ENCODE assay signal across 12 cellular contexts in genomic region chrX:71623105-71623450, GRCh38. TPM values are rescaled to one million over a fixed set of nuclear protein-coding genes. Genes with fewer than 3 reads are reported as not detected.
DNase-seq lines count a peak whose midpoint lies in the region; ATAC-seq and TF ChIP-seq lines count a peak whose summit lies in the region.
"Had no signal": no experiment of that assay in that cellular context is flagged by ENCODE, and none has a peak within 500 bp of the region (broad histone marks: within the 10 kb centered on the region; RNA-seq: fewer than 3 reads in every experiment).

No MANE protein-coding gene starts in this region.

- DNase-seq in SK-N-SH (no peak), left lung (no peak), DMS79 treated with DMSO at 0.1 percent for 48 hours (lab: John Stamatoyannopoulos, UW) (no peak), LoVo (ENCODE audit: low spot score) (no peak)
- DNase-seq in stimulated activated naive B cell treated with anti-CD40 and anti-IgM and Interleukin-4, amounts not matched to agents 10 μg/mL and 1 μg/mL and 100 μg/mL, for 72 hours, result no peak
- DNase-seq: 8988T, amniotic stem cell, NCI-H146 had no signal

- ATAC-seq in SK-N-SH treated with all-trans-retinoic acid at 6 μM for 48 hours, result peak; percentile 43
- ATAC-seq in activated T-helper 17 cell treated with anti-CD3 and anti-CD28 coated beads, Interleukin-2, amount 50 U/mL, for 72 hours (replicated peaks), result no peak
- ATAC-seq in left lung, result peak; percentile 5
- no peak for ATAC-seq in stimulated activated naive B cell treated with anti-CD40 and anti-IgM and Interleukin-4, amounts not matched to agents 10 μg/mL and 1 μg/mL and 100 μg/mL, for 72 hours (replicated peaks)
- no peak for ATAC-seq in HG03432 (IDR thresholded peaks at IDR 0.05; ENCODE audit: unreplicated experiment)

- H3K27ac Mint-ChIP-seq in activated T-helper 17 cell treated with anti-CD3 and anti-CD28 coated beads, Interleukin-2, amount 50 U/mL, for 72 hours, result peak overlapping the region; percentile 90
- H3K27ac Mint-ChIP-seq in stimulated activated naive B cell treated with anti-CD40 and anti-IgM and Interleukin-4, amounts not matched to agents 10 μg/mL and 1 μg/mL and 100 μg/mL, for 72 hours, result peak overlapping the region; percentile 93

- WGBS in SK-N-SH (ENCODE audit: low lambda C conversion rate), result 33% methylated on average over 1 of the region's 3 CpGs

- POLR2A ChIA-PET in SK-N-SH (lab: Yijun Ruan, JAX), result no interaction called here

- CTCF ChIA-PET in SK-N-SH (lab: Yijun Ruan, JAX), result no interaction called here

- H3K27me3 Mint-ChIP-seq in activated T-helper 17 cell treated with anti-CD3 and anti-CD28 coated beads, Interleukin-2, amount 50 U/mL, for 72 hours, result no peaks in the 10 kb centered on the region
- no peaks in the 10 kb centered on the region for H3K27me3 Mint-ChIP-seq in stimulated activated naive B cell treated with anti-CD40 and anti-IgM and Interleukin-4, amounts not matched to agents 10 μg/mL and 1 μg/mL and 100 μg/mL, for 72 hours

- H3K4me3 ChIP-seq in SK-N-SH (ENCODE audit: low read depth in 2 of 2, low read length in 1 of 2) (no peak overlapping the region), left lung (no peak overlapping the region)

- H3K4me1 ChIP-seq in SK-N-SH (ENCODE audit: control insufficient read depth in 1 of 2, insufficient read depth in 2 of 2, low read depth in 1 of 2, low read length in 1 of 2), result no peaks in the 10 kb centered on the region
- H3K4me1 ChIP-seq in left lung, result peaks cover 7 to 19% of the 10 kb centered on the region in 2 donors

- no peaks in the 10 kb centered on the region for H3K79me2 ChIP-seq in SK-N-SH (ENCODE audit: insufficient read depth)

- no peak overlapping the region for H3K27ac ChIP-seq in SK-N-SH (ENCODE audit: low read depth in 2 of 2, low read length in 1 of 2)
- H3K27ac ChIP-seq in left lung, result peak overlapping the region; percentile 60 to 62

- H4K20me1 ChIP-seq in SK-N-SH (ENCODE audit: insufficient read depth), result no peaks in the 10 kb centered on the region

- no peak overlapping the region for H3K9ac ChIP-seq in SK-N-SH

- TF ChIP-seq CTCF in SK-N-SH (IDR thresholded peaks at IDR 0.05), result no peak
- TF ChIP-seq CTCF in left lung (IDR thresholded peaks at IDR 0.05), result no peak

- intact Hi-C loops in left lung (cut with DNase I), result no loop called here

- H3K4me3 Mint-ChIP-seq in activated T-helper 17 cell treated with anti-CD3 and anti-CD28 coated beads, Interleukin-2, amount 50 U/mL, for 72 hours, result peak overlapping the region; percentile 67
- H3K4me3 Mint-ChIP-seq in stimulated activated naive B cell treated with anti-CD40 and anti-IgM and Interleukin-4, amounts not matched to agents 10 μg/mL and 1 μg/mL and 100 μg/mL, for 72 hours, result peak overlapping the region in 1 of 2 donors; percentile 54

- H3K27me3 ChIP-seq in SK-N-SH (ENCODE audit: insufficient read depth), result no peaks in the 10 kb centered on the region; the same call in 1 of the 2 replicates
- no peaks in the 10 kb centered on the region for H3K27me3 ChIP-seq in left lung

- no peak overlapping the region for H3K4me2 ChIP-seq in SK-N-SH

- peaks cover 13% of the 10 kb centered on the region for H3K4me1 Mint-ChIP-seq in activated T-helper 17 cell treated with anti-CD3 and anti-CD28 coated beads, Interleukin-2, amount 50 U/mL, for 72 hours
- H3K4me1 Mint-ChIP-seq in stimulated activated naive B cell treated with anti-CD40 and anti-IgM and Interleukin-4, amounts not matched to agents 10 μg/mL and 1 μg/mL and 100 μg/mL, for 72 hours, result peaks cover 39 to 58% of the 10 kb centered on the region in 2 donors

- TF ChIP-seq RAD21 in SK-N-SH (IDR thresholded peaks at IDR 0.05; ENCODE audit: low read length), result no peak

- H3K9me2 ChIP-seq in SK-N-SH, result no peaks in the 10 kb centered on the region

- no peaks in the 10 kb centered on the region for H3F3A ChIP-seq in SK-N-SH (replicated peaks; ENCODE audit: insufficient read depth)

- TF ChIP-seq EP300 in SK-N-SH (IDR thresholded peaks at IDR 0.05; ENCODE audit: borderline replicate concordance in 1 of 2, low read depth in 1 of 2, low read length in 1 of 2), result no peak

- H3K9me3 ChIP-seq in SK-N-SH (no peaks in the 10 kb centered on the region), left lung (no peaks in the 10 kb centered on the region)

- H3K36me3 Mint-ChIP-seq in activated T-helper 17 cell treated with anti-CD3 and anti-CD28 coated beads, Interleukin-2, amount 50 U/mL, for 72 hours (ENCODE audit: low read depth), result peaks cover 6% of the 10 kb centered on the region
- H3K36me3 Mint-ChIP-seq in stimulated activated naive B cell treated with anti-CD40 and anti-IgM and Interleukin-4, amounts not matched to agents 10 μg/mL and 1 μg/mL and 100 μg/mL, for 72 hours, result peaks cover 12 to 16% of the 10 kb centered on the region in 2 donors

- no peaks in the 10 kb centered on the region for H3K9me3 Mint-ChIP-seq in activated T-helper 17 cell treated with anti-CD3 and anti-CD28 coated beads, Interleukin-2, amount 50 U/mL, for 72 hours
- peaks cover 3% of the 10 kb centered on the region in 2 donors for H3K9me3 Mint-ChIP-seq in stimulated activated naive B cell treated with anti-CD40 and anti-IgM and Interleukin-4, amounts not matched to agents 10 μg/mL and 1 μg/mL and 100 μg/mL, for 72 hours

- no peak overlapping the region for H2AFZ ChIP-seq in SK-N-SH (ENCODE audit: low read depth)

- no peaks in the 10 kb centered on the region for H3K36me3 ChIP-seq in SK-N-SH (replicated peaks in 1 of 2; ENCODE audit: control insufficient read depth in 1 of 2, insufficient read depth in 2 of 2, low read length in 1 of 2)
- no peaks in the 10 kb centered on the region for H3K36me3 ChIP-seq in left lung

TF ChIP-seq in SK-N-SH treated with all-trans-retinoic acid at 6 μM for 48 hours, 23 proteins besides CTCF, POLR2A, EP300 and RAD21:
- TF ChIP-seq ZFP3 (CRISPR knock-in tag; IDR thresholded peaks at IDR 0.05) (no peak), PPARA (CRISPR knock-in tag; IDR thresholded peaks at IDR 0.05; ENCODE audit: borderline replicate concordance) (no peak), OSR1 (CRISPR knock-in tag; IDR thresholded peaks at IDR 0.05) (no peak)

TF ChIP-seq in SK-N-SH, 30 proteins besides CTCF, POLR2A, EP300 and RAD21:
- no peak for TF ChIP-seq SMC3 (IDR thresholded peaks at IDR 0.05; ENCODE audit: low read depth, low read length)
- no peak for TF ChIP-seq FOXM1 (IDR thresholded peaks at IDR 0.05; ENCODE audit: low read depth)
- no peak for TF ChIP-seq MEF2A (IDR thresholded peaks at IDR 0.05; ENCODE audit: borderline replicate concordance, low read depth)

RNA-seq across cellular contexts. Expression of gene CXCR3, which starts 4.8 kb away (rescaled TPM):
- not detected in 2 replicates for polyA plus RNA-seq in SK-N-SH (2012; rRNA removed)
- not detected in 2 replicates for polyA plus RNA-seq in SK-N-SH (2012; cell fraction: cytosol; rRNA removed)
- polyA plus RNA-seq in SK-N-SH (2012; cell fraction: nucleus; rRNA removed), result not detected in 2 replicates
- 1 to 10 TPM; 4.5 to 9.9 TPM for total RNA-seq in activated T-helper 17 cell treated with anti-CD3 and anti-CD28 coated beads, Interleukin-2, amount 50 U/mL, for 72 hours
- 1 to 10 TPM in 1 of 2 donors, under 1 TPM in 1; 0.50 to 1.7 TPM for total RNA-seq in left lung
- total RNA-seq: omental fat pad had no signal

RNA-seq across cellular contexts. Expression of gene GCNA, which starts 44.8 kb away (rescaled TPM):
- polyA plus RNA-seq in SK-N-SH (2012; rRNA removed), result 1.8 and 2.5 TPM in 2 replicates
- polyA plus RNA-seq in SK-N-SH (2012; cell fraction: cytosol; rRNA removed), result 0.84 and 0.88 TPM in 2 replicates
- polyA plus RNA-seq in SK-N-SH (2012; cell fraction: nucleus; rRNA removed), result 5.9 and 10.2 TPM in 2 replicates
- 10 to 100 TPM in 1 of 2 donors, 1 to 10 TPM in 1; 4.9 to 10.7 TPM for total RNA-seq in activated T-helper 17 cell treated with anti-CD3 and anti-CD28 coated beads, Interleukin-2, amount 50 U/mL, for 72 hours
- 1 to 10 TPM in 1 of 2 donors, under 1 TPM in 1; 0.64 to 3.2 TPM for total RNA-seq in left lung

Comparison
In these comparisons a context has a peak if more than half of its experiments do, and no peak if none do; other contexts are left out.
1. ATAC-seq: peak in SK-N-SH treated with all-trans-retinoic acid at 6 μM for 48 hours (single experiment) and left lung (single experiment); none in activated T-helper 17 cell treated with anti-CD3 and anti-CD28 coated beads, Interleukin-2, amount 50 U/mL, for 72 hours (single experiment), stimulated activated naive B cell treated with anti-CD40 and anti-IgM and Interleukin-4, amounts not matched to agents 10 μg/mL and 1 μg/mL and 100 μg/mL, for 72 hours (0 of 2) and HG03432 (single experiment).
2. H3K27ac ChIP-seq: peak in left lung (2 of 2); none in SK-N-SH (0 of 2).